Comparison of ENCODE assay signal across 7 cellular contexts in genomic region chr1:46394108-46394871, GRCh38. TPM values are rescaled to one million over a fixed set of nuclear protein-coding genes. Genes with fewer than 3 reads are reported as not detected.
DNase-seq lines count a peak whose midpoint lies in the region; ATAC-seq and TF ChIP-seq lines count a peak whose summit lies in the region.

Gene FAAH, plus strand, starts transcription at chr1:46394317. Its CDS starts 32 bp downstream, at chr1:46394349.

- H3K4me1 ChIP-seq in SJCRH30 = no peaks in the 10 kb centered on the region

- intact Hi-C loops in MCF 10A (cut with micrococcal nuclease) = loop anchor here (1.0 kb wide), 1 partner anchor 8 kb away; no protein-coding TSS in a partner anchor

- H3K4me3 Mint-ChIP-seq in MCF 10A (ENCODE audit: unreplicated experiment) = peak within 1 kb of the TSS; percentile 88

- TF ChIP-seq CTCF in MCF 10A (IDR thresholded peaks at IDR 0.05; ENCODE audit: unreplicated experiment) (no peak), retinal pigment epithelial cell (conservative IDR thresholded peaks at IDR 0.05; ENCODE audit: low read depth, low read length) (no peak)

- H3K9me3 Mint-ChIP-seq in MCF 10A (ENCODE audit: unreplicated experiment) = peaks cover 9% of the 10 kb centered on the region

- H3K27me3 ChIP-seq in H7 (ENCODE audit: control insufficient read depth, insufficient read depth, low read length) (peaks cover 10% of the 10 kb centered on the region), SJCRH30 (0 out of 2 replicates have a peak, but pooled peaks cover 7% of the 10 kb centered on the region)

- BruUV-seq in MCF 10A (replicated peaks; lab: Mats Ljungman, UMichigan) = TSS peak; percentile 27

- ATAC-seq in GM18907 (IDR thresholded peaks at IDR 0.05; ENCODE audit: unreplicated experiment) (no peak), GM19351 (IDR thresholded peaks at IDR 0.05; ENCODE audit: unreplicated experiment) (no peak)

- no peaks in the 10 kb centered on the region for H3K36me3 Mint-ChIP-seq in MCF 10A (ENCODE audit: insufficient read depth, unreplicated experiment)

- H3K9me3 ChIP-seq in SJCRH30 (replicated peaks) = peaks cover 3% of the 10 kb centered on the region; the same call in 1 of the 2 replicates
- peaks cover 10% of the 10 kb centered on the region for H3K9me3 ChIP-seq in iPS-18c (ENCODE audit: control insufficient read depth, insufficient read depth, low read length)

- H3K4me3 ChIP-seq in H7 (ENCODE audit: insufficient read depth, low read depth, low read length) (peak within 1 kb of the TSS; percentile 40), SJCRH30 (peak within 1 kb of the TSS; percentile 54), iPS-18c (ENCODE audit: insufficient read depth, low read depth, low read length) (peak within 1 kb of the TSS; percentile 79), retinal pigment epithelial cell (ENCODE audit: low read length) (peak within 1 kb of the TSS; percentile 46)

- peak within 1 kb of the TSS; percentile 75 for H3K27ac Mint-ChIP-seq in MCF 10A (ENCODE audit: low read depth, unreplicated experiment)

- H3K4me1 Mint-ChIP-seq in MCF 10A (ENCODE audit: insufficient read depth, unreplicated experiment) = peaks cover 14% of the 10 kb centered on the region

- H3K36me3 ChIP-seq in H7 (replicated peaks; ENCODE audit: control insufficient read depth, insufficient read depth, low read length) (no peaks in the 10 kb centered on the region), SJCRH30 (no peaks in the 10 kb centered on the region)

- POLR2A ChIA-PET in MCF 10A (lab: Yijun Ruan, JAX) = interaction anchor here (0.6 to 1.1 kb wide), 3 partner anchors 8 to 91 kb away, joined by 3 to 5 read pairs (median 3); partner anchors contain the start of genes LRRC41 and UQCRH

- CTCF ChIA-PET in MCF 10A (lab: Yijun Ruan, JAX) = interaction anchor here (0.9 to 1.5 kb wide), 2 partner anchors 11 kb away, joined by 3 to 4 read pairs; no protein-coding TSS in a partner anchor

- H3K27ac ChIP-seq in SJCRH30 = no peak within 1 kb of the TSS

- DNase-seq in H7 (peak; percentile 94), SJCRH30 (peak; percentile 45 to 55), MCF 10A (ENCODE audit: unreplicated experiment) (peak; percentile 64), retinal pigment epithelial cell (ENCODE audit: low read depth) (no peak)

- no peaks in the 10 kb centered on the region for H3K27me3 Mint-ChIP-seq in MCF 10A (ENCODE audit: insufficient read depth, unreplicated experiment)

RNA-seq across cellular contexts. Expression of gene FAAH, which starts in this region (rescaled TPM):
- total RNA-seq in H7 (2014; rRNA removed; shearing (Covaris generic)) = 12.6 and 19.8 TPM in 2 replicates
- total RNA-seq in SJCRH30 (2014; rRNA removed; shearing (Covaris generic)) = 0.34 TPM in 1 of 2 replicates, not detected in the other
- 17.3 and 19.3 TPM in 2 replicates for total RNA-seq in MCF 10A (2022)

Comparison
In these comparisons a context has a peak if more than half of its experiments do, and no peak if none do; other contexts are left out.
1. RNA of gene FAAH (total RNA-seq): 17.3 to 19.3 TPM in MCF 10A and 12.6 to 19.8 TPM in H7; 0.34 TPM in SJCRH30; every median in the first group is over 10 times any median in the second.
2. Peak in DNase-seq and H3K4me3 ChIP-seq in SJCRH30; RNA of the gene not detected or under 1 TPM.
3. Peak in every context shown above with its lines, with median percentiles within 50 percentile points of each other: H3K4me3 ChIP-seq.